28 cellular contexts compared by ENCODE assay signal in genomic region chr11:27254744-27255446, GRCh38.
DNase-seq lines count a peak whose midpoint lies in the region; ATAC-seq, FAIRE-seq and TF ChIP-seq lines count a peak whose summit lies in the region.
"Had no signal": no experiment of that assay in that cellular context is flagged by ENCODE, and none has a peak within 500 bp of the region (broad histone marks: within the 10 kb centered on the region; RNA-seq: fewer than 3 reads in every experiment).

No MANE protein-coding gene starts in this region.

- TF ChIP-seq CTCF in right atrium auricular region (IDR thresholded peaks at IDR 0.05) (no peak), bronchial epithelial cell (IDR thresholded peaks at IDR 0.05; ENCODE audit: insufficient read depth, low read length, severe bottlenecking) (no peak), heart right ventricle (IDR thresholded peaks at IDR 0.05) (no peak), type B pancreatic cell (conservative IDR thresholded peaks at IDR 0.05) (no peak)

- no peaks in the 10 kb centered on the region for H3K9me3 Mint-ChIP-seq in type B pancreatic cell

- intact Hi-C loops in Right ventricle myocardium superior (cut with DNase I) (no loop called here), heart right ventricle (cut with DNase I) (no loop called here)

- no peaks in the 10 kb centered on the region for H3K27me3 ChIP-seq in right atrium auricular region
- H3K27me3 ChIP-seq in bronchial epithelial cell (ENCODE audit: control insufficient read depth, insufficient read depth, low read length), result no peaks in the 10 kb centered on the region
- H3K27me3 ChIP-seq in heart right ventricle, result no peaks in the 10 kb centered on the region
- H3K27me3 ChIP-seq: gastrocnemius medialis, neutrophil, vagina had no signal

- H3K4me3 Mint-ChIP-seq in type B pancreatic cell, result no peak overlapping the region
- H3K4me3 Mint-ChIP-seq: endodermal cell, T-helper 17 cell had no signal

- H3K9me3 ChIP-seq in right atrium auricular region (no peaks in the 10 kb centered on the region), heart right ventricle (no peaks in the 10 kb centered on the region)
- H3K9me3 ChIP-seq: gastrocnemius medialis, mucosa of descending colon, neutrophil, vagina had no signal

- WGBS in heart right ventricle, 2 donors, result 39 to 56% methylated on average over 1 of the region's 1 CpG

- peaks cover 4% of the 10 kb centered on the region for H3K4me1 Mint-ChIP-seq in type B pancreatic cell (ENCODE audit: unreplicated experiment)
- H3K4me1 Mint-ChIP-seq: T-helper 17 cell had no signal

- no peak overlapping the region for H3K27ac ChIP-seq in right atrium auricular region
- peak overlapping the region in 3 of 10 donors; percentile 45 to 70 (median 53) for H3K27ac ChIP-seq in heart right ventricle
- H3K27ac ChIP-seq: gastrocnemius medialis, neutrophil, vagina, VCaP had no signal

- no peak for FAIRE-seq in bronchial epithelial cell (lab: Jason Lieb, UNC)
- FAIRE-seq: colon had no signal

- peak overlapping the region; percentile 86 for H3K27ac Mint-ChIP-seq in type B pancreatic cell
- H3K27ac Mint-ChIP-seq: endodermal cell, T-helper 17 cell had no signal

- DNase-seq in Right ventricle myocardium superior, result no peak
- DNase-seq in right atrium auricular region (ENCODE audit: low spot score), result no peak
- DNase-seq in bronchial epithelial cell (ENCODE audit: low read depth), result peak; percentile 61
- DNase-seq in heart right ventricle, result no peak
- DNase-seq in type B pancreatic cell (ENCODE audit: extremely low spot score, unreplicated experiment), result no peak
- DNase-seq in epidermal melanocyte (ENCODE audit: insufficient read length, low spot score), result no peak
- DNase-seq: activated CD4-positive, alpha-beta T cell treated with anti-CD3 and anti-CD28 coated beads, Interleukin-2, amount 50 U/mL, for 1 hour; activated CD8-positive, alpha-beta memory T cell treated with anti-CD3 and anti-CD28 coated beads, Interleukin-2, amount 50 U/mL, for 4 hours; activated gamma-delta T cell treated with Interleukin-2 at 50 U/mL for 16 hours; amygdala; endodermal cell; gastrocnemius medialis; GOT3; MM.1S; mucosa of descending colon; NCI-H146; NCI-H82; retina; SIG-M5; substantia nigra; T-helper 17 cell had no signal

- H3K4me1 ChIP-seq in right atrium auricular region, result no peaks in the 10 kb centered on the region
- peaks cover 0 to 6% (median 0%) of the 10 kb centered on the region in 9 donors for H3K4me1 ChIP-seq in heart right ventricle
- H3K4me1 ChIP-seq: gastrocnemius medialis, vagina had no signal

- H3K4me3 ChIP-seq in right atrium auricular region (no peak overlapping the region), bronchial epithelial cell (ENCODE audit: low read depth, low read length) (no peak overlapping the region), heart right ventricle (no peak overlapping the region)
- H3K4me3 ChIP-seq: gastrocnemius medialis, mucosa of descending colon, vagina had no signal

- ATAC-seq in Right ventricle myocardium superior (ENCODE audit: poor library complexity), result peak; percentile 60
- ATAC-seq in heart right ventricle, result peak in 7 of 8 donors; percentile 39 to 68 (median 51)
- ATAC-seq in GM19328 (IDR thresholded peaks at IDR 0.05; ENCODE audit: unreplicated experiment), result no peak
- no peak for ATAC-seq in GM21737 (IDR thresholded peaks at IDR 0.05; ENCODE audit: unreplicated experiment)
- ATAC-seq: gastrocnemius medialis, left lobe of liver, mucosa of descending colon, T-helper 17 cell had no signal

- H3K36me3 ChIP-seq in right atrium auricular region (no peaks in the 10 kb centered on the region), bronchial epithelial cell (ENCODE audit: control insufficient read depth, insufficient read depth, low read length) (no peaks in the 10 kb centered on the region), heart right ventricle (no peaks in the 10 kb centered on the region)
- H3K36me3 ChIP-seq: gastrocnemius medialis, neutrophil, vagina had no signal

- no peaks in the 10 kb centered on the region for H3K36me3 Mint-ChIP-seq in type B pancreatic cell

- no peaks in the 10 kb centered on the region for H3K27me3 Mint-ChIP-seq in type B pancreatic cell

Comparison
In these comparisons a context has a peak if more than half of its experiments do, and no peak if none do; other contexts are left out.
1. ATAC-seq: peak in Right ventricle myocardium superior (single experiment) and heart right ventricle (7 of 8); none in GM19328 (single experiment) and GM21737 (single experiment).